10 cellular contexts compared by ENCODE assay signal in the genomic region with DNA sequence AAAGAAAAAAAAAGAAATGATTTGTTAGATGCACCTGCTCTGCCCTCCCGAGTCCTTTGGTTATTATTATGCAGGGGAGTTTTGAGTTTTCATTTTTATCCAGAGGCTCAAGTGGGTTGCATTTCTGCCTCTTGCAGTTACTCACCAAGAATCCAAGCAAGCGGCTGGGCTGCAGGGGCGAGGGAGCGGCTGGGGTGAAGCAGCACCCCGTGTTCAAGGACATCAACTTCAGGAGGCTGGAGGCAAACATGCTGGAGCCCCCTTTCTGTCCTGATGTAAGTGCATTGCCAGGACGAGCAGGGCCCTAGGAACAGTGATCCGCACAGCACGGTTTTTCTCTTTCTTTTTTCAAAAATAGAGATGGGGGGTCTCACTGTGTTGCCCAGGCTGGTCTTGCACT. TPM values are rescaled to one million over a fixed set of nuclear protein-coding genes. Genes with fewer than 3 reads are reported as not detected.
"Had no signal": no experiment of that assay in that cellular context is flagged by ENCODE, and none has a peak within 500 bp of the region (broad histone marks: within the 10 kb centered on the region; RNA-seq: fewer than 3 reads in every experiment).

No MANE protein-coding gene starts in this region.

- H3K27ac Mint-ChIP-seq: HFFc6 had no signal

- DNase-seq: GM23248, GOT3, H7, HFFc6, IMR-90 had no signal

- H2AFZ ChIP-seq: GM23248 had no signal

- H3K4me3 ChIP-seq: GM23248, HAP-1 had no signal

- ATAC-seq: HCT116 had no signal

- H3K9me3 ChIP-seq: HAP-1 had no signal

- H3K4me3 Mint-ChIP-seq: HFFc6 had no signal

- H3K9me3 Mint-ChIP-seq: HFFc6 had no signal

- H3K36me3 ChIP-seq: HAP-1 had no signal

- H3K4me1 ChIP-seq: HAP-1 had no signal

- H3K27ac ChIP-seq: GM23248, HL-60 had no signal

- H3K9ac ChIP-seq: GM23248 had no signal

RNA-seq across cellular contexts. Expression of gene HTT-AS, which starts 39.1 kb away (rescaled TPM):
- total RNA-seq: GM23248, H4, H7, HFFc6, HT1080, IMR-90 had no signal
- polyA plus RNA-seq: GM23248, IMR-90 had no signal
